ENCODE assay signal across 1 cellular context in the genomic region with DNA sequence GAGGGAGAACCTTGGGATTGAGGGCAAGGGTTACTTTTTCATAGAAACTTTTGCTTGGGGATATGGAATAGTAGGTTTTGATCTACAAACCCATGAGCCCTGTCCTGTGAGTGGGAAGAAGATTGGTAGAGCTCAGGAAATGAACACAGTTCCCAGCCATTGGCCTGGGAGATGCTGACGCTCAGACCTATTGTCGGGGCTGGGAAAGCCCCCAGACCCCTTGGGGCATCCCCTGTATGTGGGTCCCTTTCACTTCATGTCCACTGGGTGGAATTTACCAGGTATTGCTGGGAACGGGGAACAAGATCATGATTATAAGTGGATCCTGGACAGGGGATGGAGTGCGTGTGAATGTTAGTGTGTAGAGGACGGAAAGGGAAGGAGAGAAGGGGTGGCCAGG.
A peak's percentile ranks its signal among the peaks of the same experiment; 100 is the strongest.
TF ChIP-seq lines count a peak whose summit lies in the region.

No MANE protein-coding gene starts in this region.

TF ChIP-seq in GM12878, 131 proteins besides CTCF, POLR2A, EP300 and RAD21:
- TF ChIP-seq BCL3 (IDR thresholded peaks at IDR 0.05; ENCODE audit: borderline replicate concordance, insufficient read depth, low read depth, low read length, poor library complexity, severe bottlenecking) (no peak), ASH2L (IDR thresholded peaks at IDR 0.05; ENCODE audit: borderline replicate concordance, low read depth) (no peak), POLR2AphosphoS2 (IDR thresholded peaks at IDR 0.05; ENCODE audit: low read depth, low read length) (0 out of 2 replicates have a peak, but pooled peaks have one; percentile 9), SUPT20H (IDR thresholded peaks at IDR 0.05; ENCODE audit: borderline replicate concordance, control insufficient read depth, low read depth, low read length) (no peak), PAX8 (IDR thresholded peaks at IDR 0.05) (no peak), USF1 (IDR thresholded peaks at IDR 0.05; ENCODE audit: borderline replicate concordance, extremely low read length, insufficient read depth, low read depth, low read length) (no peak), CBX3 (IDR thresholded peaks at IDR 0.05; ENCODE audit: borderline replicate concordance, low read depth) (no peak), IKZF2 (IDR thresholded peaks at IDR 0.05) (no peak)
